ENCODE assay signal across 9 cellular contexts in genomic region chr10:110410329-110411046, GRCh38.
DNase-seq lines count a peak whose midpoint lies in the region; ATAC-seq and TF ChIP-seq lines count a peak whose summit lies in the region.
"Had no signal": no experiment of that assay in that cellular context is flagged by ENCODE, and none has a peak within 500 bp of the region (broad histone marks: within the 10 kb centered on the region; RNA-seq: fewer than 3 reads in every experiment).

No MANE protein-coding gene starts in this region.

- no peak overlapping the region for H3K4me3 ChIP-seq in tibial artery

- H3K27ac Mint-ChIP-seq in Calu3 (ENCODE audit: unreplicated experiment) (peak overlapping the region; percentile 99), glutamatergic neuron (ENCODE audit: unreplicated experiment) (no peak overlapping the region)

- H3K4me3 Mint-ChIP-seq in Calu3 (ENCODE audit: low read depth, unreplicated experiment), result peak overlapping the region; percentile 56
- H3K4me3 Mint-ChIP-seq in glutamatergic neuron (ENCODE audit: unreplicated experiment), result no peak overlapping the region

- ATAC-seq in GM19351 (IDR thresholded peaks at IDR 0.05; ENCODE audit: unreplicated experiment), result no peak

- no peaks in the 10 kb centered on the region for H3K9me3 Mint-ChIP-seq in Calu3 (ENCODE audit: low read depth, unreplicated experiment)
- peaks cover 12% of the 10 kb centered on the region for H3K9me3 Mint-ChIP-seq in glutamatergic neuron (ENCODE audit: unreplicated experiment)

- intact Hi-C loops in Calu3 (cut with micrococcal nuclease; ENCODE audit: unreplicated experiment), result loop anchor here (1.0 to 5.0 kb wide), 5 partner anchors 12 to 98 kb away; partner anchors contain the start of gene DUSP5
- intact Hi-C loops in tibial artery (cut with DNase I; ENCODE audit: low total_unique reads), result no loop called here

- H3K27ac ChIP-seq in tibial artery, result no peak overlapping the region

- H3K4me1 ChIP-seq in tibial artery, result peaks cover 0 to 21% (median 9%) of the 10 kb centered on the region in 4 donors

- no peaks in the 10 kb centered on the region for H3K27me3 ChIP-seq in tibial artery

- no peaks in the 10 kb centered on the region for H3K27me3 Mint-ChIP-seq in Calu3 (ENCODE audit: unreplicated experiment)
- H3K27me3 Mint-ChIP-seq in glutamatergic neuron (ENCODE audit: unreplicated experiment), result peaks cover 2% of the 10 kb centered on the region

- H3K9me3 ChIP-seq in tibial artery, result no peaks in the 10 kb centered on the region

- H3K36me3 Mint-ChIP-seq in Calu3 (ENCODE audit: insufficient read depth, unreplicated experiment) (peaks cover 42% of the 10 kb centered on the region), glutamatergic neuron (ENCODE audit: unreplicated experiment) (peaks cover 6% of the 10 kb centered on the region)

- BruUV-seq in Calu3 (replicated peaks; lab: Mats Ljungman, UMichigan), result no TSS peak

- no peaks in the 10 kb centered on the region for H3K36me3 ChIP-seq in tibial artery

- H3K4me1 Mint-ChIP-seq in Calu3 (ENCODE audit: low read depth, unreplicated experiment) (peaks cover 91% of the 10 kb centered on the region), glutamatergic neuron (ENCODE audit: low read depth, unreplicated experiment) (peaks cover 10% of the 10 kb centered on the region)

- CTCF ChIA-PET in Calu3 (lab: Charles Lee), result interaction anchor here (0.9 to 1.1 kb wide), 4 partner anchors 14 to 104 kb away, joined by 3 read pairs; no protein-coding TSS in a partner anchor

- no peak for TF ChIP-seq CTCF in Calu3 (IDR thresholded peaks at IDR 0.05; ENCODE audit: unreplicated experiment)
- no peak for TF ChIP-seq CTCF in glutamatergic neuron (IDR thresholded peaks at IDR 0.05; ENCODE audit: partially characterized antibody, unreplicated experiment)
- TF ChIP-seq CTCF in tibial artery (IDR thresholded peaks at IDR 0.05), result no peak

- DNase-seq in Calu3, result peak; percentile 88
- DNase-seq in NCI-H226, result peak; percentile 100
- DNase-seq in epidermal melanocyte (ENCODE audit: insufficient read length, low spot score), result peak; percentile 59
- DNase-seq in non-pigmented ciliary epithelial cell (ENCODE audit: low read depth), result peak; percentile 93
- no peak for DNase-seq in AML-193 (lab: John Stamatoyannopoulos, UW)
- no peak for DNase-seq in glutamatergic neuron
- DNase-seq in tibial artery, result no peak
- DNase-seq: activated CD8-positive, alpha-beta memory T cell treated with anti-CD3 and anti-CD28 coated beads for 24 hours had no signal

Comparison
In these comparisons a context has a peak if more than half of its experiments do, and no peak if none do; other contexts are left out.
1. DNase-seq: peak in Calu3 (single experiment), NCI-H226 (single experiment), epidermal melanocyte (single experiment) and non-pigmented ciliary epithelial cell (single experiment); none in AML-193 (0 of 2), glutamatergic neuron (single experiment) and tibial artery (0 of 2).